In the genomic region with DNA sequence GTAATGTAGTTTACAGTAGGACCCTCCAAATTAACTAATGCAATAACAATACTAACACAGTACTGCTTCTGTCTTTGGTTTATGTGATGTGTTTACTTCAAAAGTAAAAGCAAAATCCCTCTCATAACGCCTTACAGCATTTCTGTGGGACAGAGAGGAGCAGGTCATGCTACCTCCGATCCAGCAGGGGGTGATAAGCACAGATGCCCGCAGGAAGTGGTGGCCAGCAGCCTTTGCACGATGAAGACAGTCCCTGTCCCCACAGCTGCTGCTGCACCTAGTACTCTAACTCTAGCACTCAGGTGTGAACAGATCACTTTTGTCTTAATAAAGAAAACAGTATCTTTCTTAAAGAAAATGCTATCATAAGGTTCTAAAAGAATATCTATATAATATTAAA, we compare ENCODE assay signal across 12 cellular contexts. TPM values are rescaled to one million over a fixed set of nuclear protein-coding genes. Genes with fewer than 3 reads are reported as not detected.
DNase-seq lines count a peak whose midpoint lies in the region; ATAC-seq and TF ChIP-seq lines count a peak whose summit lies in the region.
"Had no signal": no experiment of that assay in that cellular context is flagged by ENCODE, and none has a peak within 500 bp of the region (broad histone marks: within the 10 kb centered on the region; RNA-seq: fewer than 3 reads in every experiment).

No MANE protein-coding gene starts in this region.

- H3K9me3 ChIP-seq in cardiac muscle cell (ENCODE audit: low read depth) (no peaks in the 10 kb centered on the region), OCI-LY1 (ENCODE audit: low read length) (no peaks in the 10 kb centered on the region), esophagus muscularis mucosa (no peaks in the 10 kb centered on the region), uterus (no peaks in the 10 kb centered on the region), osteoblast (ENCODE audit: low read depth, low read length) (no peaks in the 10 kb centered on the region)
- H3K9me3 ChIP-seq: Caco-2, thoracic aorta had no signal

- no peaks in the 10 kb centered on the region for H3F3A ChIP-seq in OCI-LY1 (ENCODE audit: insufficient read depth, low read length)

- H3K36me3 ChIP-seq in cardiac muscle cell (no peaks in the 10 kb centered on the region), OCI-LY1 (ENCODE audit: insufficient read depth, low read length) (no peaks in the 10 kb centered on the region), esophagus muscularis mucosa (no peaks in the 10 kb centered on the region), uterus (no peaks in the 10 kb centered on the region), osteoblast (ENCODE audit: insufficient read depth, low read length) (no peaks in the 10 kb centered on the region)
- H3K36me3 ChIP-seq: thoracic aorta had no signal

- intact Hi-C loops in left cardiac atrium (cut with DNase I): no loop called here
- intact Hi-C loops in esophagus muscularis mucosa (cut with DNase I): no loop called here
- intact Hi-C loops in uterus (cut with DNase I; ENCODE audit: low total_unique reads): no loop called here

- ATAC-seq in left cardiac atrium: no peak
- ATAC-seq in GM21381 (IDR thresholded peaks at IDR 0.05; ENCODE audit: unreplicated experiment): no peak

- no peak overlapping the region for H3K4me3 ChIP-seq in cardiac muscle cell
- no peak overlapping the region for H3K4me3 ChIP-seq in OCI-LY1 (ENCODE audit: low read depth, low read length, poor library complexity, severe bottlenecking)
- H3K4me3 ChIP-seq in esophagus muscularis mucosa: no peak overlapping the region
- H3K4me3 ChIP-seq in uterus: no peak overlapping the region
- no peak overlapping the region for H3K4me3 ChIP-seq in osteoblast (ENCODE audit: insufficient read depth, low read length)
- H3K4me3 ChIP-seq: hepatocyte, thoracic aorta had no signal

- TF ChIP-seq CTCF in cardiac muscle cell (IDR thresholded peaks at IDR 0.05; ENCODE audit: low read depth, low read length): no peak
- TF ChIP-seq CTCF in OCI-LY1 (IDR thresholded peaks at IDR 0.05; ENCODE audit: low read length): peak; percentile 9; the same call in 1 of the 2 replicates
- peak in 1 of 3 experiments; percentile 32 for TF ChIP-seq CTCF in esophagus muscularis mucosa (IDR thresholded peaks at IDR 0.05)
- no peak for TF ChIP-seq CTCF in uterus (IDR thresholded peaks at IDR 0.05)
- TF ChIP-seq CTCF in osteoblast (IDR thresholded peaks at IDR 0.05; ENCODE audit: extremely low read depth, low read depth, low read length): no peak

- H3K27ac ChIP-seq in cardiac muscle cell (peak overlapping the region; percentile 93), OCI-LY1 (ENCODE audit: low read depth, low read length, poor library complexity, severe bottlenecking) (no peak overlapping the region), esophagus muscularis mucosa (replicated peaks in 1 of 4) (peak overlapping the region; percentile 61 to 72 (median 67)), uterus (peak overlapping the region; percentile 47 to 52), osteoblast (ENCODE audit: low read depth, low read length) (no peak overlapping the region)
- H3K27ac ChIP-seq: hepatocyte had no signal

- H3K4me2 ChIP-seq in OCI-LY1 (ENCODE audit: low read length) (no peak overlapping the region), osteoblast (ENCODE audit: insufficient read depth, low read length) (no peak overlapping the region)
- H3K4me2 ChIP-seq: hepatocyte had no signal

- WGBS in esophagus muscularis mucosa: 72% methylated on average over 4 of the region's 4 CpGs

- H3K4me1 ChIP-seq in cardiac muscle cell (ENCODE audit: low read depth) (peaks cover 14% of the 10 kb centered on the region), OCI-LY1 (ENCODE audit: insufficient read depth, low read length, severe bottlenecking) (no peaks in the 10 kb centered on the region), esophagus muscularis mucosa (peaks cover 6 to 38% (median 31%) of the 10 kb centered on the region in 4 donors), uterus (no peaks in the 10 kb centered on the region), osteoblast (ENCODE audit: insufficient read depth, low read length) (peaks cover 4% of the 10 kb centered on the region)
- H3K4me1 ChIP-seq: Caco-2 had no signal

- H2AFZ ChIP-seq in OCI-LY1 (ENCODE audit: low read length) (no peak overlapping the region), osteoblast (ENCODE audit: low read length) (no peak overlapping the region)
- H2AFZ ChIP-seq: hepatocyte had no signal

- H4K20me1 ChIP-seq in OCI-LY1 (ENCODE audit: insufficient read depth, low read length): no peaks in the 10 kb centered on the region
- H4K20me1 ChIP-seq in osteoblast (ENCODE audit: insufficient read depth, low read length): no peaks in the 10 kb centered on the region

- no peak for DNase-seq in cardiac muscle cell (ENCODE audit: low read depth in 1 of 2, low spot score in 1 of 2)
- DNase-seq in left cardiac atrium: no peak
- no peak for DNase-seq in esophagus muscularis mucosa (ENCODE audit: extremely low spot score)
- DNase-seq in uterus: no peak
- no peak for DNase-seq in retina
- DNase-seq in osteoblast (ENCODE audit: insufficient read length, low spot score, missing footprints): no peak
- DNase-seq: SHP77 treated with DMSO at 0.1 percent for 48 hours had no signal

- H3K9me2 ChIP-seq in OCI-LY1 (ENCODE audit: low read depth, low read length): no peaks in the 10 kb centered on the region

- no peak overlapping the region for H3K9ac ChIP-seq in OCI-LY1 (ENCODE audit: low read length)

- TF ChIP-seq EP300 in esophagus muscularis mucosa (IDR thresholded peaks at IDR 0.05): no peak

- no peak for TF ChIP-seq POLR2A in esophagus muscularis mucosa (IDR thresholded peaks at IDR 0.05; ENCODE audit: low read depth)
- TF ChIP-seq POLR2A in uterus (IDR thresholded peaks at IDR 0.05): no peak

- H3K27me3 ChIP-seq in cardiac muscle cell (no peaks in the 10 kb centered on the region), OCI-LY1 (ENCODE audit: insufficient read depth, low read length) (no peaks in the 10 kb centered on the region), esophagus muscularis mucosa (no peaks in the 10 kb centered on the region), uterus (no peaks in the 10 kb centered on the region), osteoblast (ENCODE audit: insufficient read depth, low read length) (no peaks in the 10 kb centered on the region)
- H3K27me3 ChIP-seq: hepatocyte had no signal

- no peaks in the 10 kb centered on the region for H3K79me2 ChIP-seq in OCI-LY1 (ENCODE audit: insufficient read depth, low read length)
- no peaks in the 10 kb centered on the region for H3K79me2 ChIP-seq in osteoblast (ENCODE audit: insufficient read depth, low read length)
- H3K79me2 ChIP-seq: hepatocyte had no signal

RNA-seq across cellular contexts. Expression of a gene that starts 38.3 kb away (rescaled TPM):
- 15.0 and 16.0 TPM in 2 replicates for total RNA-seq in cardiac muscle cell
- 31.8 and 36.6 TPM in 2 replicates for polyA plus RNA-seq in cardiac muscle cell
- total RNA-seq in left cardiac atrium: 10 to 100 TPM; 16.7 to 18.1 TPM
- 10 to 100 TPM; 19.2 to 26.2 (median 24.0) TPM for total RNA-seq in esophagus muscularis mucosa
- total RNA-seq in uterus: 100 to 1,000 TPM in 1 of 4 donors, 10 to 100 TPM in 3; 32.8 to 111 (median 54.3) TPM
- 55.7 and 56.9 TPM in 2 replicates for total RNA-seq in osteoblast

Comparison
In these comparisons a context has a peak if more than half of its experiments do, and no peak if none do; other contexts are left out.
1. H3K27ac ChIP-seq: peak in cardiac muscle cell (single experiment), esophagus muscularis mucosa (4 of 4) and uterus (2 of 2); none in OCI-LY1 (single experiment) and osteoblast (single experiment).